8 cellular contexts compared by ENCODE assay signal in genomic region chr22:44684506-44685383, GRCh38. TPM values are rescaled to one million over a fixed set of nuclear protein-coding genes. Genes with fewer than 3 reads are reported as not detected.
A peak's percentile ranks its signal among the peaks of the same experiment; 100 is the strongest.
DNase-seq lines count a peak whose midpoint lies in the region; ATAC-seq, FAIRE-seq and TF ChIP-seq lines count a peak whose summit lies in the region.

No MANE protein-coding gene starts in this region.

- no peak for TF ChIP-seq POLR2A in K562 (conservative IDR thresholded peaks at IDR 0.05)

- TF ChIP-seq CTCF in GM12864 (IDR thresholded peaks at IDR 0.05; ENCODE audit: low read depth, low read length, missing control alignments) (peak; percentile 95), K562 (IDR thresholded peaks at IDR 0.05 in 2 of 3, conservative IDR thresholded peaks at IDR 0.05 in 1 of 3; ENCODE audit: insufficient read depth in 2 of 3, low read depth in 1 of 3, low read length in 3 of 3) (peak; percentile 98 to 100 (median 99))

- peak overlapping the region; percentile 25 to 79; a peak in 3 of 4 replicates for H3K9ac ChIP-seq in K562 (ENCODE audit: insufficient read depth in 1 of 2, low read depth in 2 of 2, low read length in 2 of 2)

- H2AFZ ChIP-seq in K562 (ENCODE audit: low read depth, low read length), result peak overlapping the region; percentile 66; the same call in 1 of the 2 replicates

- TF ChIP-seq EP300 in K562 (IDR thresholded peaks at IDR 0.05; ENCODE audit: low read length), result no peak; the same call in 1 of the 2 replicates

- H3K27ac ChIP-seq in K562 (ENCODE audit: extremely low read depth, low read depth, low read length) (peak overlapping the region; percentile 81; the same call in 2 of the 3 replicates), iPS DF 6.9 (ENCODE audit: low read length) (no peak overlapping the region)

- POLR2A ChIA-PET in K562 (lab: Yijun Ruan, JAX), result interaction anchor here (1.0 to 1.2 kb wide), 2 partner anchors 8 to 9 kb away, joined by 3 to 5 read pairs; no protein-coding TSS in a partner anchor

- in situ Hi-C loops in K562 (cut with MboI), result no loop called here

- peak; percentile 94 for FAIRE-seq in K562 (lab: Jason Lieb, UNC)

- H3K36me3 ChIP-seq in K562 (ENCODE audit: control insufficient read depth, insufficient read depth, low read length), result peaks cover 5% of the 10 kb centered on the region; the same call in 2 of the 3 replicates
- no peaks in the 10 kb centered on the region for H3K36me3 ChIP-seq in iPS DF 6.9 (ENCODE audit: control insufficient read depth, insufficient read depth, low read length)

- H3K9me3 ChIP-seq in K562 (replicated peaks; ENCODE audit: control insufficient read depth, insufficient read depth, low read depth, low read length), result no peaks in the 10 kb centered on the region
- no peaks in the 10 kb centered on the region for H3K9me3 ChIP-seq in iPS DF 6.9 (ENCODE audit: control insufficient read depth, insufficient read depth, low read length)

- intact Hi-C loops in K562 (cut with micrococcal nuclease), result loop anchor here (5.0 kb wide), 1 partner anchor 53 kb away; no protein-coding TSS in a partner anchor

- H3K4me3 ChIP-seq in GM12864 (ENCODE audit: low read depth, low read length) (no peak overlapping the region), K562 (no peak overlapping the region), iPS DF 6.9 (ENCODE audit: low read length) (no peak overlapping the region)

- no peaks in the 10 kb centered on the region for H3K9me1 ChIP-seq in K562 (ENCODE audit: control insufficient read depth, insufficient read depth, low read length)

- CTCF ChIA-PET in K562 (lab: Yijun Ruan, JAX; ENCODE audit: low intra/inter-chr PET ratio), result interaction anchor here (1.9 kb wide), 1 partner anchor 50 kb away, joined by 22 read pairs; no protein-coding TSS in a partner anchor

- peaks cover 27% of the 10 kb centered on the region for H4K20me1 ChIP-seq in K562 (replicated peaks; ENCODE audit: control insufficient read depth, insufficient read depth, low read length)

- H3K27me3 ChIP-seq in K562 (ENCODE audit: control insufficient read depth in 2 of 2, insufficient read depth in 2 of 2, low read length in 2 of 2), result no peaks in the 10 kb centered on the region
- no peaks in the 10 kb centered on the region for H3K27me3 ChIP-seq in iPS DF 6.9 (ENCODE audit: control insufficient read depth, insufficient read depth, low read length)

- ATAC-seq in HG02678 (IDR thresholded peaks at IDR 0.05; ENCODE audit: unreplicated experiment), result peak; percentile 53
- ATAC-seq in K562, result peak; percentile 95
- ATAC-seq in HG02610 (IDR thresholded peaks at IDR 0.05; ENCODE audit: unreplicated experiment), result no peak

- peak; percentile 55 for DNase-seq in GM12864 (ENCODE audit: low read depth)
- peak; percentile 83 for DNase-seq in NCI-H2029 treated with DMSO at 0.1 percent for 48 hours (lab: John Stamatoyannopoulos, UW)
- DNase-seq in UCSD-AML1 (lab: John Stamatoyannopoulos, UW; ENCODE audit: unreplicated experiment), result peak; percentile 91
- DNase-seq in K562 (ENCODE audit: extremely low read depth in 1 of 4, low spot score in 3 of 4), result peak; percentile 80 to 93 (median 84)
- DNase-seq in iPS DF 6.9 (ENCODE audit: low read depth, low spot score), result peak; percentile 94
- peak; percentile 64 to 77 for DNase-seq in stimulated activated CD4-positive, alpha-beta T cell treated with anti-CD3 and anti-CD28 coated beads, Interleukin-12 subunit alpha, Interleukin-12 subunit beta, amount 100 ng/mL, for 24 hours (ENCODE audit: low read depth in 2 of 2)

- 19% methylated on average over 18 of the region's 23 CpGs for WGBS in K562 (ENCODE audit: insufficient coverage, low coverage, missing lambda C conversion rate)
- WGBS in iPS DF 6.9 (ENCODE audit: insufficient coverage, insufficient read length), result no CpG with 5 or more reads among the region's 23 CpGs

- peaks cover 66% of the 10 kb centered on the region for H3K79me2 ChIP-seq in K562 (ENCODE audit: control insufficient read depth, insufficient read depth, low read length)

- peak overlapping the region; percentile 72 for H3K4me2 ChIP-seq in K562 (ENCODE audit: insufficient read depth, low read length)

- TF ChIP-seq RAD21 in K562 (CRISPR knock-in tag; conservative IDR thresholded peaks at IDR 0.05 in 1 of 2, IDR thresholded peaks at IDR 0.05 in 1 of 2), result peak; percentile 17 to 73; a peak in 2 of 4 replicates

- BruUV-seq in K562 (replicated peaks; lab: Mats Ljungman, UMichigan), result no TSS peak

- H3K4me1 ChIP-seq in K562 (replicated peaks in 1 of 2; ENCODE audit: control insufficient read depth in 2 of 2, insufficient read depth in 2 of 2, low read length in 2 of 2) (peaks cover 29 to 56% of the 10 kb centered on the region in 2 experiments; a peak in 4 of 5 replicates), iPS DF 6.9 (ENCODE audit: control insufficient read depth, insufficient read depth, low read length) (peaks cover 4% of the 10 kb centered on the region)

TF ChIP-seq in K562, 482 proteins besides CTCF, POLR2A, EP300 and RAD21 (continues in another document):
- peak; percentile 58; the same call in 1 of the 2 replicates for TF ChIP-seq ZBTB33 (CRISPR knock-in tag; IDR thresholded peaks at IDR 0.05)
- TF ChIP-seq RCOR1 (IDR thresholded peaks at IDR 0.05; ENCODE audit: borderline replicate concordance in 1 of 2, low read depth in 2 of 2, low read length in 2 of 2), result peak; percentile 7 to 12; a peak in 1 of 4 replicates
- TF ChIP-seq GABPB1 (CRISPR knock-in tag; IDR thresholded peaks at IDR 0.05), result peak; percentile 60
- peak in 1 of 2 experiments; percentile 31; a peak in 1 of 4 replicates for TF ChIP-seq SRF (CRISPR knock-in tag; IDR thresholded peaks at IDR 0.05)
- peak; percentile 42; the same call in 1 of the 2 replicates for TF ChIP-seq PKNOX1 (IDR thresholded peaks at IDR 0.05)
- peak; percentile 40; the same call in 1 of the 2 replicates for TF ChIP-seq ESRRA (IDR thresholded peaks at IDR 0.05; ENCODE audit: borderline replicate concordance, low read depth)
- TF ChIP-seq FOXP4 (CRISPR knock-in tag; IDR thresholded peaks at IDR 0.05; ENCODE audit: borderline replicate concordance), result 0 out of 2 replicates have a peak, but pooled peaks have one; percentile 23
- peak; percentile 47 for TF ChIP-seq MEIS2 (IDR thresholded peaks at IDR 0.05; ENCODE audit: partially characterized antibody)

RNA-seq across cellular contexts. Expression of gene PRR5, which starts 17.3 kb away (rescaled TPM):
- 27.6 and 71.3 TPM in 2 replicates for total RNA-seq in K562 (2011; cell fraction: chromatin; rRNA removed; ENCODE audit: low replicate concordance)
- total RNA-seq in K562 (2011; cell fraction: nucleolus; rRNA removed), result 52.4 and 59.9 TPM in 2 replicates
- 38.4 and 39.2 TPM in 2 replicates for total RNA-seq in K562 (2011; cell fraction: nucleoplasm; rRNA removed)
- total RNA-seq in K562 (2014; rRNA removed) (13.3 and 18.4 TPM in 2 replicates), K562 (2014; rRNA removed; fragmentation: Illumina TruSeq; extraction: Trizol) (3.1 and 4.6 TPM in 2 replicates), K562 (2015; rRNA removed; fragmentation: Illumina TruSeq; extraction: Trizol) (7.5 and 9.5 TPM in 2 replicates), K562 (2021) (21.0 and 26.2 TPM in 2 replicates)
- polyA plus RNA-seq in K562 (2011; rRNA removed) (10.1 and 14.5 TPM in 2 replicates), K562 (2014; fragmentation: Illumina TruSeq; extraction: Trizol) (6.6 and 9.5 TPM in 2 replicates), K562 (2014; fragmentation: Nextera tagmentation; extraction: Ambion mirVana) (under 1 TPM; 0.13 to 0.49 TPM), K562 (2014; rRNA removed) (18.6 and 20.3 TPM in 2 replicates)
- 14.2 and 35.6 TPM in 2 replicates for polyA plus RNA-seq in K562 (2011; cell fraction: cytosol; rRNA removed)
- polyA plus RNA-seq in K562 (2011; cell fraction: nucleus; rRNA removed), result 22.8 and 38.7 TPM in 2 replicates
- 10.9 and 11.6 TPM in 2 replicates for polyA plus RNA-seq in K562 (2012)
- polyA minus RNA-seq in K562 (2011; rRNA and poly(A)+ RNA removed), result 9.7 and 11.6 TPM in 2 replicates
- polyA minus RNA-seq in K562 (2011; cell fraction: cytosol; rRNA and poly(A)+ RNA removed), result 14.1 and 21.0 TPM in 2 replicates
- polyA minus RNA-seq in K562 (2011; cell fraction: nucleus; rRNA and poly(A)+ RNA removed), result 22.3 and 30.8 TPM in 2 replicates
